Comparison of ENCODE assay signal across 20 cellular contexts in genomic region chr11:85953491-85954143, GRCh38.
DNase-seq lines count a peak whose midpoint lies in the region; ATAC-seq and TF ChIP-seq lines count a peak whose summit lies in the region.
"Had no signal": no experiment of that assay in that cellular context is flagged by ENCODE, and none has a peak within 500 bp of the region (broad histone marks: within the 10 kb centered on the region; RNA-seq: fewer than 3 reads in every experiment).

No MANE protein-coding gene starts in this region.

- H3K9ac ChIP-seq in MM.1S (ENCODE audit: low read length) = no peak overlapping the region

- in situ Hi-C loops in brain microvascular endothelial cell (cut with HindIII; ENCODE audit: low pct_ligation_motif_present, low sequenced_read_pairs) = no loop called here

- H3K4me1 ChIP-seq in ACC112 (ENCODE audit: control insufficient read depth, insufficient read depth, low read length, unreplicated experiment) (peaks cover 28% of the 10 kb centered on the region), lower lobe of right lung (peaks cover 8% of the 10 kb centered on the region), osteoblast (ENCODE audit: insufficient read depth, low read length) (peaks cover 21% of the 10 kb centered on the region), MM.1S (ENCODE audit: low read length) (no peaks in the 10 kb centered on the region), suprapubic skin (peaks cover 3% of the 10 kb centered on the region)
- H3K4me1 ChIP-seq: colonic mucosa, SJCRH30 had no signal

- TF ChIP-seq CTCF in brain microvascular endothelial cell (IDR thresholded peaks at IDR 0.05; ENCODE audit: low read depth, low read length, missing control alignments) (no peak), lower lobe of right lung (IDR thresholded peaks at IDR 0.05) (no peak), osteoblast (IDR thresholded peaks at IDR 0.05; ENCODE audit: extremely low read depth, low read depth, low read length) (no peak), MM.1S (IDR thresholded peaks at IDR 0.05; ENCODE audit: low read length) (no peak), suprapubic skin (IDR thresholded peaks at IDR 0.05) (no peak)

- H3K79me2 ChIP-seq in ACC112 (ENCODE audit: control insufficient read depth, insufficient read depth, low read length, unreplicated experiment) (no peaks in the 10 kb centered on the region), osteoblast (ENCODE audit: insufficient read depth, low read length) (peaks cover 5% of the 10 kb centered on the region), MM.1S (ENCODE audit: low read length) (no peaks in the 10 kb centered on the region)

- no peaks in the 10 kb centered on the region for H3F3A ChIP-seq in MM.1S (ENCODE audit: insufficient read depth, low read length)

- no peak for TF ChIP-seq EP300 in suprapubic skin (IDR thresholded peaks at IDR 0.05)

- H3K36me3 ChIP-seq in ACC112 (ENCODE audit: insufficient read depth, low read length) = peaks cover 31% of the 10 kb centered on the region; the same call in 1 of the 2 replicates
- H3K36me3 ChIP-seq in brain microvascular endothelial cell (replicated peaks) = peaks cover 24% of the 10 kb centered on the region
- peaks cover 33% of the 10 kb centered on the region for H3K36me3 ChIP-seq in lower lobe of right lung
- peaks cover 40% of the 10 kb centered on the region for H3K36me3 ChIP-seq in osteoblast (ENCODE audit: insufficient read depth, low read length)
- H3K36me3 ChIP-seq in MM.1S (replicated peaks; ENCODE audit: insufficient read depth, low read length) = 0 out of 2 replicates have a peak, but pooled peaks cover 3% of the 10 kb centered on the region
- peaks cover 40% of the 10 kb centered on the region for H3K36me3 ChIP-seq in suprapubic skin
- H3K36me3 ChIP-seq: colonic mucosa had no signal

- ATAC-seq in lower lobe of right lung = peak; percentile 20 to 25
- ATAC-seq: left colon had no signal

- H3K27me3 ChIP-seq in ACC112 (ENCODE audit: insufficient read depth, low read length) = no peaks in the 10 kb centered on the region
- H3K27me3 ChIP-seq in brain microvascular endothelial cell (replicated peaks) = no peaks in the 10 kb centered on the region
- H3K27me3 ChIP-seq in lower lobe of right lung (ENCODE audit: low read depth) = no peaks in the 10 kb centered on the region
- H3K27me3 ChIP-seq in osteoblast (ENCODE audit: insufficient read depth, low read length) = no peaks in the 10 kb centered on the region
- H3K27me3 ChIP-seq in MM.1S (replicated peaks; ENCODE audit: insufficient read depth, low read length) = no peaks in the 10 kb centered on the region
- no peaks in the 10 kb centered on the region for H3K27me3 ChIP-seq in suprapubic skin
- H3K27me3 ChIP-seq: colonic mucosa, SJCRH30, transverse colon had no signal

- H3K9me3 ChIP-seq in lower lobe of right lung (no peaks in the 10 kb centered on the region), osteoblast (ENCODE audit: low read depth, low read length) (no peaks in the 10 kb centered on the region), MM.1S (replicated peaks; ENCODE audit: insufficient read depth, low read length) (no peaks in the 10 kb centered on the region), suprapubic skin (no peaks in the 10 kb centered on the region)
- H3K9me3 ChIP-seq: colonic mucosa, transverse colon had no signal

- H3K4me3 ChIP-seq in ACC112 (ENCODE audit: low read depth, low read length) (no peak overlapping the region), brain microvascular endothelial cell (ENCODE audit: low read depth, low read length) (no peak overlapping the region), lower lobe of right lung (no peak overlapping the region), osteoblast (ENCODE audit: insufficient read depth, low read length) (no peak overlapping the region), MM.1S (ENCODE audit: low read length) (no peak overlapping the region), suprapubic skin (no peak overlapping the region)
- H3K4me3 ChIP-seq: colonic mucosa, SJCRH30, transverse colon had no signal

- no peak for TF ChIP-seq POLR2A in suprapubic skin (IDR thresholded peaks at IDR 0.05)

- H3K4me2 ChIP-seq in osteoblast (ENCODE audit: insufficient read depth, low read length) (no peak overlapping the region), MM.1S (ENCODE audit: low read depth, low read length) (no peak overlapping the region)

- H3K9me2 ChIP-seq in MM.1S (replicated peaks; ENCODE audit: insufficient read depth, low read length) = no peaks in the 10 kb centered on the region

- intact Hi-C loops in lower lobe of right lung (cut with DNase I) = no loop called here

- H3K27ac ChIP-seq in ACC112 (ENCODE audit: low read depth, low read length) = peak overlapping the region; percentile 64
- no peak overlapping the region for H3K27ac ChIP-seq in brain microvascular endothelial cell
- no peak overlapping the region for H3K27ac ChIP-seq in lower lobe of right lung
- no peak overlapping the region for H3K27ac ChIP-seq in osteoblast (ENCODE audit: low read depth, low read length)
- no peak overlapping the region for H3K27ac ChIP-seq in MM.1S (ENCODE audit: low read length)
- no peak overlapping the region for H3K27ac ChIP-seq in suprapubic skin
- H3K27ac ChIP-seq: colonic mucosa, epithelial cell of prostate, SJCRH30 had no signal

- DNase-seq in HCEC 1CT = peak; percentile 89
- DNase-seq in brain microvascular endothelial cell = peak; percentile 22
- no peak for DNase-seq in lower lobe of right lung
- DNase-seq in osteoblast (ENCODE audit: insufficient read length, low spot score, missing footprints) = no peak
- no peak for DNase-seq in MM.1S
- DNase-seq in activated naive CD4-positive, alpha-beta T cell treated with Interleukin-2 at 50 U/mL for 16 hours = no peak
- no peak for DNase-seq in suprapubic skin (ENCODE audit: low spot score in 2 of 2)
- DNase-seq: activated CD4-positive, alpha-beta T cell treated with anti-CD3 and anti-CD28 coated beads, Interleukin-2, amount 50 U/mL, for 1 hour; activated T-cell treated with anti-CD3 and anti-CD28 coated beads, Interleukin-2, amount 50 U/mL, for 48 hours; amygdala; colonic mucosa; left colon; NCI-H1048; stimulated activated CD4-positive, alpha-beta T cell treated with anti-CD3 and anti-CD28 coated beads, Interleukin-2, amount 100 ng/mL, for 24 hours; stimulated activated CD8-positive, alpha-beta memory T cell treated with anti-CD3 and anti-CD28 coated beads, Interleukin-4, amount 100 ng/mL, for 48 hours; T1000; transverse colon had no signal

- H2AFZ ChIP-seq in ACC112 (ENCODE audit: low read length, unreplicated experiment) (no peak overlapping the region), osteoblast (ENCODE audit: low read length) (no peak overlapping the region), MM.1S (ENCODE audit: low read length) (no peak overlapping the region)

- 44% methylated on average over 2 of the region's 2 CpGs for WGBS in suprapubic skin

- H4K20me1 ChIP-seq in osteoblast (ENCODE audit: insufficient read depth, low read length) = peaks cover 11% of the 10 kb centered on the region
- H4K20me1 ChIP-seq in MM.1S (ENCODE audit: insufficient read depth, low read length) = no peaks in the 10 kb centered on the region

Comparison
In these comparisons a context has a peak if more than half of its experiments do, and no peak if none do; other contexts are left out.
1. DNase-seq: peak in HCEC 1CT (single experiment) and brain microvascular endothelial cell (single experiment); none in lower lobe of right lung (single experiment), osteoblast (single experiment), MM.1S (single experiment), activated naive CD4-positive, alpha-beta T cell treated with Interleukin-2 at 50 U/mL for 16 hours (single experiment) and suprapubic skin (0 of 2).